ENCODE assay signal across 15 cellular contexts in the genomic region with DNA sequence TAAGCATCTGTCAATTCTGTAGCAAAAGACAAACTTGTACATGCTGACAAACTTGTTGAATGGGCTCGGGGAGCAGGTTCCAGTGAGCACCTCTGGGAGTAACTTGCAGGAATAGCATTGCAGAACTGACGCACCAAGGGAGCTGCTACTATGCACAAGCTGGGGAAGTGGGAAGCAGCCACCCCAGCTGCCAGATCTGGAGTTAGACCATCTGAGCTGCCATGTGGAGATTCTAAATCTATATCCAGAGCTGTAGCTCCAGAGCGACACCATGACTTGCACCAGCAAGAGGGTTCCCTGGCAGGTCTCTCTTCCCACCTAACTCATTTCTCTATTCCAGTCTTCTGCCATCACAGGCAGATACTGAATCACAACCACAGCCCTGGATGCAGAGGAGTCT.
A peak's percentile ranks its signal among the peaks of the same experiment; 100 is the strongest.
DNase-seq lines count a peak whose midpoint lies in the region; ATAC-seq and TF ChIP-seq lines count a peak whose summit lies in the region.
"Had no signal": no experiment of that assay in that cellular context is flagged by ENCODE, and none has a peak within 500 bp of the region (broad histone marks: within the 10 kb centered on the region; RNA-seq: fewer than 3 reads in every experiment).

No MANE protein-coding gene starts in this region.

- H3K9me3 Mint-ChIP-seq in glutamatergic neuron (ENCODE audit: unreplicated experiment), result no peaks in the 10 kb centered on the region
- H3K9me3 Mint-ChIP-seq: CD14-positive monocyte; CD4-positive, alpha-beta T cell had no signal

- intact Hi-C loops in dorsolateral prefrontal cortex (cut with DNase I), result no loop called here

- peaks cover 0 to 26% (median 2%) of the 10 kb centered on the region in 45 donors for H3K27me3 ChIP-seq in dorsolateral prefrontal cortex
- H3K27me3 ChIP-seq: BE2C had no signal

- H3K36me3 Mint-ChIP-seq in glutamatergic neuron (ENCODE audit: unreplicated experiment), result no peaks in the 10 kb centered on the region
- H3K36me3 Mint-ChIP-seq: CD14-positive monocyte; CD8-positive, alpha-beta memory T cell had no signal

- DNase-seq in Ammon's horn (ENCODE audit: low spot score), result peak; percentile 65
- DNase-seq in dorsolateral prefrontal cortex, result peak in 7 of 10 donors; percentile 33 to 79 (median 66)
- peak; percentile 26 for DNase-seq in occipital lobe (lab: John Stamatoyannopoulos, UW)
- DNase-seq in germinal center (ENCODE audit: low spot score), result no peak
- DNase-seq in glutamatergic neuron, result no peak
- DNase-seq: BE2C; CD4-positive, alpha-beta T cell; CD8-positive, alpha-beta memory T cell; DND-41; GOT3 had no signal

- TF ChIP-seq CTCF in dorsolateral prefrontal cortex (IDR thresholded peaks at IDR 0.05 in 54 of 56, conservative IDR thresholded peaks at IDR 0.05 in 2 of 56; ENCODE audit: low read depth in 1 of 56, partially characterized antibody in 56 of 56) (no peak), glutamatergic neuron (IDR thresholded peaks at IDR 0.05; ENCODE audit: partially characterized antibody, unreplicated experiment) (no peak)

- no peak overlapping the region for H3K27ac Mint-ChIP-seq in glutamatergic neuron (ENCODE audit: unreplicated experiment)
- H3K27ac Mint-ChIP-seq: CD14-positive monocyte; CD4-positive, alpha-beta T cell; CD8-positive, alpha-beta memory T cell had no signal

- H3K27me3 Mint-ChIP-seq in glutamatergic neuron (ENCODE audit: unreplicated experiment), result no peaks in the 10 kb centered on the region

- no peaks in the 10 kb centered on the region for H3K4me1 Mint-ChIP-seq in glutamatergic neuron (ENCODE audit: low read depth, unreplicated experiment)
- H3K4me1 Mint-ChIP-seq: CD8-positive, alpha-beta memory T cell had no signal

- H3K4me3 Mint-ChIP-seq in glutamatergic neuron (ENCODE audit: unreplicated experiment), result no peak overlapping the region
- H3K4me3 Mint-ChIP-seq: CD14-positive monocyte; CD4-positive, alpha-beta T cell; CD8-positive, alpha-beta memory T cell had no signal

- no peak overlapping the region for H3K27ac ChIP-seq in dorsolateral prefrontal cortex
- H3K27ac ChIP-seq: 22Rv1; BLaER1 treated with 17β-estradiol and CSF1 and Interleukin-3, amounts not matched to agents 10 nM and 100 nM had no signal

- H3K4me3 ChIP-seq in dorsolateral prefrontal cortex, result no peak overlapping the region
- H3K4me3 ChIP-seq: BLaER1 treated with 17β-estradiol and CSF1 and Interleukin-3, amounts not matched to agents 10 nM and 100 nM; HAP-1 had no signal

- ATAC-seq in GM18873 (IDR thresholded peaks at IDR 0.05; ENCODE audit: low FRiP score, unreplicated experiment), result no peak

Comparison
In these comparisons a context has a peak if more than half of its experiments do, and no peak if none do; other contexts are left out.
1. DNase-seq: peak in Ammon's horn (single experiment), dorsolateral prefrontal cortex (7 of 10) and occipital lobe (single experiment); none in germinal center (single experiment) and glutamatergic neuron (single experiment).